Comparison of ENCODE assay signal across 7 cellular contexts in the genomic region with DNA sequence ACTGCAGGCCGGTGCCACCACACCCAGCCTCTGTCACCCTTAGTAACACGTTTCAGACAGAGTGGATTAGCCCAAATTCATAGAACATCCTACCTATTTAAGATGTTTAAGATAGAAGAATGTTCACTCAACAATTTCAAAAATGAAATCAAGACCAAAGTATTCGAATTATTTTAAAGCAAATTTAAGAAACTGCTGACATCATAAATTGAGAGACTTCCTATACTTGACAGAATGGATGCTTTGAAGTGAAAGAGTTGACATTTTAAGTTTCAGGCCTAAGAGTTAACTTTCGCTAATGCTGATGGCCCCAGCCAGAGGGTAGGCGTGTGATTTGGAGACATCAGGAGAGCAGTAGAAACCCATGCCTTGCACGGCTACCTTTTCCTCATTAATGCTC.
"Had no signal": no experiment of that assay in that cellular context is flagged by ENCODE, and none has a peak within 500 bp of the region (broad histone marks: within the 10 kb centered on the region; RNA-seq: fewer than 3 reads in every experiment).

No MANE protein-coding gene starts in this region.

- DNase-seq: H9, HCEC 1CT, KBM-7 had no signal

- H3K4me3 Mint-ChIP-seq: GM23338, H9 had no signal

- H2AFZ ChIP-seq: GM23338 had no signal

- H3K4me2 ChIP-seq: GM23338 had no signal

- ATAC-seq: GM23338 had no signal

- H3K9me3 Mint-ChIP-seq: GM23338, H9 had no signal

- H3K4me3 ChIP-seq: GM23338 had no signal

- FAIRE-seq: H1, H54, HTR-8/SVneo had no signal

- H3K27ac Mint-ChIP-seq: GM23338, H9 had no signal
